ENCODE assay signal across 30 cellular contexts in genomic region chr7:151130741-151131157, GRCh38. TPM values are rescaled to one million over a fixed set of nuclear protein-coding genes. Genes with fewer than 3 reads are reported as not detected.
"Had no signal": no experiment of that assay in that cellular context is flagged by ENCODE, and none has a peak within 500 bp of the region (broad histone marks: within the 10 kb centered on the region; RNA-seq: fewer than 3 reads in every experiment).

No MANE protein-coding gene starts in this region.

- H3K4me2 ChIP-seq: neural progenitor cell had no signal

- H3K4me3 ChIP-seq: adrenal gland, ascending aorta, cardiac muscle cell, esophagus muscularis mucosa, left lung, neural progenitor cell, right lobe of liver, upper lobe of left lung, vagina had no signal

- H3K9me3 ChIP-seq: adrenal gland, ascending aorta, esophagus muscularis mucosa, left lung, right lobe of liver, upper lobe of left lung, vagina had no signal

- H3K4me1 ChIP-seq: adrenal gland, foreskin keratinocyte, right lobe of liver had no signal

- H3K27ac ChIP-seq: adrenal gland, ascending aorta, cardiac muscle cell, esophagus muscularis mucosa, foreskin keratinocyte, left lung, neural progenitor cell, right lobe of liver, upper lobe of left lung, vagina, VCaP had no signal

- ATAC-seq: foreskin keratinocyte; left lung; naive thymus-derived CD8-positive, alpha-beta T cell; right lobe of liver; stimulated activated naive CD8-positive, alpha-beta T cell treated with anti-CD3 and anti-CD28 coated beads, Interleukin-15, Interleukin-2, amounts not matched to agents 100 U/mL and 50 U/mL, for 24 hours had no signal

- H3K9ac ChIP-seq: neural progenitor cell had no signal

- H3K27me3 ChIP-seq: adrenal gland, ascending aorta, cardiac muscle cell, esophagus muscularis mucosa, foreskin keratinocyte, left lung, neural progenitor cell, right lobe of liver, upper lobe of left lung, vagina had no signal

- DNase-seq: activated CD4-positive, alpha-beta T cell treated with anti-CD3 and anti-CD28 coated beads for 4 hours; activated CD4-positive, alpha-beta T cell treated with anti-CD3 and anti-CD28 coated beads, Interleukin-2, amount 50 U/mL, for 48 hours; activated CD8-positive, alpha-beta memory T cell treated with anti-CD3 and anti-CD28 coated beads for 24 hours; activated effector memory CD4-positive, alpha-beta T cell treated with Interleukin-2 at 50 U/mL for 16 hours; activated naive CD4-positive, alpha-beta T cell treated with Interleukin-2 at 50 U/mL for 16 hours; activated naive CD8-positive, alpha-beta T cell treated with anti-CD3 and anti-CD28 coated beads for 36 hours; adrenal gland; cortex of kidney; foreskin keratinocyte; mammary epithelial cell; naive thymus-derived CD8-positive, alpha-beta T cell; stimulated activated CD4-positive, alpha-beta T cell treated with anti-CD3 and anti-CD28 coated beads, Interleukin-4, amount 100 ng/mL, for 1 hour; stimulated activated naive CD8-positive, alpha-beta T cell treated with anti-CD3 and anti-CD28 coated beads, Interleukin-15, Interleukin-2, amounts not matched to agents 100 U/mL and 50 U/mL, for 24 hours; SW 1271; T-helper 9 cell had no signal

- H2AFZ ChIP-seq: neural progenitor cell had no signal

- H3K36me3 ChIP-seq: neural progenitor cell had no signal

RNA-seq across cellular contexts. Expression of gene GBX1, which starts 36.7 kb away (rescaled TPM):
- total RNA-seq: activated naive CD8-positive, alpha-beta T cell treated with anti-CD3 and anti-CD28 coated beads for 36 hours; adrenal gland; ascending aorta; cerebellum; esophagus muscularis mucosa; foreskin keratinocyte; glomerular endothelial cell; left lung; mammary epithelial cell; mesothelial cell of epicardium; naive thymus-derived CD8-positive, alpha-beta T cell; omental fat pad; right lobe of liver; skeletal muscle tissue; upper lobe of left lung; vagina had no signal
- polyA plus RNA-seq: adrenal gland; foreskin keratinocyte; keratinocyte; mammary epithelial cell; naive thymus-derived CD8-positive, alpha-beta T cell had no signal

RNA-seq across cellular contexts. Expression of gene ASB10, which starts 56.3 kb away (rescaled TPM):
- total RNA-seq: activated naive CD8-positive, alpha-beta T cell treated with anti-CD3 and anti-CD28 coated beads for 36 hours; adrenal gland; ascending aorta; cerebellum; esophagus muscularis mucosa; foreskin keratinocyte; glomerular endothelial cell; left lung; mammary epithelial cell; mesothelial cell of epicardium; naive thymus-derived CD8-positive, alpha-beta T cell; omental fat pad; right lobe of liver; upper lobe of left lung; vagina had no signal
- polyA plus RNA-seq: adrenal gland; cardiac muscle cell; foreskin keratinocyte; keratinocyte; mammary epithelial cell; naive thymus-derived CD8-positive, alpha-beta T cell had no signal
